Comparison of ENCODE assay signal across 19 cellular contexts in the genomic region with DNA sequence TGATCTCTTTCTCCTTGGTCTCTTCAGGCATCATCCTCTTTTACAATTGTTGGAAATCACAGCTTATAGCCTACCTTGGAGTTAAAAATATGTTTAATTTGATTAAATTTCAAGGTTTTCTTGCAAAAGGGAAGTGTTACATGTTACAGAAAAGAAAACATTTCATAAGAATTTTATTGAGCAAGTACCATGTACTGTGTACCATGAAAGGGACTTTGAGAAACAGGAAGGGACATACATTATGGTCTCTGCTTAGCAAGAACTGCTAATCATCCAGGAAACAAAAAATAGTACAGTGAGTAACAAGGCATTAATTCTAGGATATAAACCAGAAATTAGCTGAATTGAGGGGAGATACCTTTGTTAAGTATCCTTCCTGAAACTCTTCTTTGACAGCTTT.
"Had no signal": no experiment of that assay in that cellular context is flagged by ENCODE, and none has a peak within 500 bp of the region (broad histone marks: within the 10 kb centered on the region; RNA-seq: fewer than 3 reads in every experiment).

No MANE protein-coding gene starts in this region.

- H3K27ac Mint-ChIP-seq: activated naive CD4-positive, alpha-beta T cell treated with anti-CD3 and anti-CD28 coated beads for 36 hours; stimulated activated naive CD8-positive, alpha-beta T cell treated with anti-CD3 and anti-CD28 coated beads, Interleukin-15, Interleukin-2, amounts not matched to agents 100 ng/mL and 50 ng/mL, for 24 hours; T-helper 2 cell treated with Interferon-gamma antibody and Interleukin-4, amounts not matched to agents 5 μg/mL and 100 μg/mL, for 36 hours had no signal

- H3K27me3 ChIP-seq: ascending aorta, breast epithelium had no signal

- H3K4me1 ChIP-seq: ascending aorta, breast epithelium had no signal

- H3K36me3 ChIP-seq: ascending aorta, breast epithelium had no signal

- H3K27ac ChIP-seq: ascending aorta, breast epithelium, skin epidermis had no signal

- ATAC-seq: right cardiac atrium had no signal

- DNase-seq: activated CD4-positive, alpha-beta T cell treated with anti-CD3 and anti-CD28 coated beads, Interleukin-2, amount 50 U/mL, for 1 hour; activated CD4-positive, CD25-positive, alpha-beta regulatory T cell; activated CD8-positive, alpha-beta memory T cell treated with anti-CD3 and anti-CD28 coated beads for 24 hours; activated naive CD4-positive, alpha-beta T cell treated with anti-CD3 and anti-CD28 coated beads for 36 hours; activated T-cell treated with anti-CD3 and anti-CD28 coated beads for 4 hours; effector memory CD4-positive, alpha-beta T cell; foreskin melanocyte; head of caudate nucleus; occipital lobe; right cardiac atrium; stimulated activated CD4-positive, alpha-beta T cell treated with anti-CD3 and anti-CD28 coated beads, Interleukin-4, amount 100 ng/mL, for 24 hours had no signal

- H3K27me3 Mint-ChIP-seq: type B pancreatic cell had no signal

- H3K36me3 Mint-ChIP-seq: type B pancreatic cell had no signal

- H3K4me3 ChIP-seq: ascending aorta, breast epithelium, skin epidermis had no signal

- H3K9me3 ChIP-seq: ascending aorta, breast epithelium had no signal

- H3K4me3 Mint-ChIP-seq: activated naive CD4-positive, alpha-beta T cell treated with anti-CD3 and anti-CD28 coated beads for 36 hours; dendritic cell treated with granulocyte-macrophage colony-stimulating factor and Interleukin-4, amounts not matched to agents 40 ng/mL and 50 ng/mL, for 4 days; nephron; stimulated activated naive CD8-positive, alpha-beta T cell treated with anti-CD3 and anti-CD28 coated beads, Interleukin-15, Interleukin-2, amounts not matched to agents 100 ng/mL and 50 ng/mL, for 24 hours; T-helper 2 cell treated with Interferon-gamma antibody and Interleukin-4, amounts not matched to agents 5 μg/mL and 100 μg/mL, for 36 hours; type B pancreatic cell had no signal

- H3K9me3 Mint-ChIP-seq: activated naive CD4-positive, alpha-beta T cell treated with anti-CD3 and anti-CD28 coated beads for 36 hours; dendritic cell treated with granulocyte-macrophage colony-stimulating factor and Interleukin-4, amounts not matched to agents 40 ng/mL and 50 ng/mL, for 4 days; nephron; stimulated activated naive CD8-positive, alpha-beta T cell treated with anti-CD3 and anti-CD28 coated beads, Interleukin-15, Interleukin-2, amounts not matched to agents 100 ng/mL and 50 ng/mL, for 24 hours; T-helper 2 cell treated with Interferon-gamma antibody and Interleukin-4, amounts not matched to agents 5 μg/mL and 100 μg/mL, for 36 hours; type B pancreatic cell had no signal
